ENCODE assay signal across 11 cellular contexts in the genomic region with DNA sequence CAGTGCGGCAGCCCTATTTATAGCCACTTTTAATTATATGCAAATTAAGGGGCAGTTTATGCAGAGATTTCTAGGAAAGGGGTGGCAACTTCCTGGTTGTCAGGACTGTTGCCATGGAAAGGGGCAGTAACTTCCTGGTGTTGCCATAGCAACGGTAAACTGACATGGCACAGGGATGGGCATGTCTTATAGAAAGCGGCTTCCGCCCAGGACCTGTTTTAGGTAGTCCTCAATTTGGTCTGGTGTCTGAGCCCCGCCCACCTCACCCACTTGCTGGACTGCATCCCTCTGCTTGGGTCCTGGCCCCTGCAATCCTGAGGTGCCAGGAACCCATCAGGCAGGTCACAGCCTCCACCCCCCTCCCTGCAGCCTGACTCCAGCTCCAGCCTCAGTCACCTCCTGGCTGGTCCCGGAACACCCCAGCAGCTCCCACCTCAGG.
A peak's percentile ranks its signal among the peaks of the same experiment; 100 is the strongest.
DNase-seq lines count a peak whose midpoint lies in the region; ATAC-seq and TF ChIP-seq lines count a peak whose summit lies in the region.
"Had no signal": no experiment of that assay in that cellular context is flagged by ENCODE, and none has a peak within 500 bp of the region (broad histone marks: within the 10 kb centered on the region; RNA-seq: fewer than 3 reads in every experiment).

No MANE protein-coding gene starts in this region.

- no peak overlapping the region for H3K4me2 ChIP-seq in mammary epithelial cell (ENCODE audit: insufficient read depth, low read depth, low read length)

- no peaks in the 10 kb centered on the region for H3K79me2 ChIP-seq in mammary epithelial cell (ENCODE audit: insufficient read depth, low read length)

- no peaks in the 10 kb centered on the region for H3K36me3 Mint-ChIP-seq in WTC11
- H3K36me3 Mint-ChIP-seq: mesothelial cell of epicardium had no signal

- in situ Hi-C loops in mammary epithelial cell (cut with MboI; ENCODE audit: low sequenced_read_pairs in 2 of 2) = no loop called here

- H2AFZ ChIP-seq in mammary epithelial cell (ENCODE audit: low read depth, low read length) = no peak overlapping the region

- dilution Hi-C loops in mammary epithelial cell (cut with HindIII; ENCODE audit: low sequenced_read_pairs) = no loop called here

- ATAC-seq in WTC11 = peak; percentile 83
- ATAC-seq in GM18520 (IDR thresholded peaks at IDR 0.05; ENCODE audit: unreplicated experiment) = no peak

- H3K27me3 ChIP-seq in mammary epithelial cell (ENCODE audit: insufficient read depth, low read length) = no peaks in the 10 kb centered on the region

- no peak overlapping the region for H3K9ac ChIP-seq in mammary epithelial cell (ENCODE audit: insufficient read depth, low read length)

- no peak overlapping the region for H3K4me3 ChIP-seq in mammary epithelial cell (replicated peaks in 1 of 3; ENCODE audit: insufficient read depth in 1 of 3, low read depth in 2 of 3, low read length in 3 of 3)

- no peaks in the 10 kb centered on the region for H3K9me3 ChIP-seq in mammary epithelial cell (replicated peaks; ENCODE audit: insufficient read depth, low read length)

- no peaks in the 10 kb centered on the region for H4K20me1 ChIP-seq in mammary epithelial cell (ENCODE audit: insufficient read depth, low read length)

- peaks cover 3% of the 10 kb centered on the region; the same call in 1 of the 2 replicates for H3K4me1 Mint-ChIP-seq in WTC11
- H3K4me1 Mint-ChIP-seq: mesothelial cell of epicardium had no signal

- H3K4me3 Mint-ChIP-seq in WTC11 = no peak overlapping the region
- H3K4me3 Mint-ChIP-seq: mesothelial cell of epicardium had no signal

- H3K27ac ChIP-seq in mammary epithelial cell (ENCODE audit: insufficient read depth, low read depth, low read length) = no peak overlapping the region

- H3K27ac Mint-ChIP-seq in WTC11 = no peak overlapping the region
- H3K27ac Mint-ChIP-seq: mesothelial cell of epicardium had no signal

- POLR2A ChIA-PET in WTC11 (lab: Charles Lee) = no interaction called here

- TF ChIP-seq CTCF in WTC11 (IDR thresholded peaks at IDR 0.05) (no peak), mammary epithelial cell (conservative IDR thresholded peaks at IDR 0.05 in 1 of 2, IDR thresholded peaks at IDR 0.05 in 1 of 2; ENCODE audit: extremely low read depth in 1 of 2, insufficient read depth in 1 of 2, low read depth in 1 of 2, low read length in 2 of 2) (no peak)

- intact Hi-C loops in posterior cingulate gyrus (cut with DNase I) = no loop called here
- intact Hi-C loops in mammary epithelial cell (cut with micrococcal nuclease) = no loop called here

- no peaks in the 10 kb centered on the region for H3K4me1 ChIP-seq in mammary epithelial cell (ENCODE audit: insufficient read depth, low read length)

- H3K36me3 ChIP-seq in mammary epithelial cell (ENCODE audit: insufficient read depth, low read length) = no peaks in the 10 kb centered on the region

- no TSS peak for BruUV-seq in mammary epithelial cell (replicated peaks; lab: Mats Ljungman, UMichigan)

- H3K27me3 Mint-ChIP-seq in WTC11 (ENCODE audit: low read depth) = no peaks in the 10 kb centered on the region

- 95% methylated on average over 5 of the region's 6 CpGs for WGBS in mammary epithelial cell (ENCODE audit: low coverage, missing lambda C conversion rate)

- 0 out of 2 replicates have a peak, but pooled peaks cover 4% of the 10 kb centered on the region for H3K9me3 Mint-ChIP-seq in WTC11

- CTCF ChIA-PET in WTC11 (lab: Charles Lee) = interaction anchor here (1.0 to 3.1 kb wide), 5 partner anchors 8 to 333 kb away, joined by 3 to 25 read pairs (median 11); partner anchors contain the start of gene NPTX2
- CTCF ChIA-PET in mammary epithelial cell (lab: Charles Lee; ENCODE audit: low non-redundant PET) = no interaction called here

- DNase-seq in NCI-H2081 (lab: John Stamatoyannopoulos, UW) = peak; percentile 22 to 63
- no peak for DNase-seq in NCI-H2081 treated with DMSO at 0.1 percent for 48 hours (lab: John Stamatoyannopoulos, UW)
- peak; percentile 82 for DNase-seq in NCI-H1048 (lab: John Stamatoyannopoulos, UW)
- peak; percentile 36 for DNase-seq in WTC11 (ENCODE audit: low spot score)
- peak in 7 of 10 donors; percentile 20 to 89 (median 50) for DNase-seq in posterior cingulate gyrus
- DNase-seq in mammary epithelial cell = no peak
- DNase-seq in globus pallidus (ENCODE audit: low spot score) = no peak
- DNase-seq: activated effector memory CD4-positive, alpha-beta T cell treated with Interleukin-2 at 50 U/mL for 16 hours; right cardiac atrium had no signal

TF ChIP-seq in WTC11, 78 proteins besides CTCF, POLR2A, EP300 and RAD21 (continues in another document):
- no peak for TF ChIP-seq TCF7 (CRISPR knock-in tag; IDR thresholded peaks at IDR 0.05; ENCODE audit: low read depth)
- no peak for TF ChIP-seq ZNF317 (CRISPR knock-in tag; IDR thresholded peaks at IDR 0.05; ENCODE audit: borderline replicate concordance, low read depth)
- TF ChIP-seq, protein P1, sequence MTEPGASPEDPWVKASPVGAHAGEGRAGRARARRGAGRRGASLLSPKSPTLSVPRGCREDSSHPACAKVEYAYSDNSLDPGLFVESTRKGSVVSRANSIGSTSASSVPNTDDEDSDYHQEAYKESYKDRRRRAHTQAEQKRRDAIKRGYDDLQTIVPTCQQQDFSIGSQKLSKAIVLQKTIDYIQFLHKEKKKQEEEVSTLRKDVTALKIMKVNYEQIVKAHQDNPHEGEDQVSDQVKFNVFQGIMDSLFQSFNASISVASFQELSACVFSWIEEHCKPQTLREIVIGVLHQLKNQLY (CRISPR knock-in tag; IDR thresholded peaks at IDR 0.05) = no peak
- TF ChIP-seq CBFB (CRISPR knock-in tag; IDR thresholded peaks at IDR 0.05; ENCODE audit: low read depth) = no peak
- TF ChIP-seq, protein P2, sequence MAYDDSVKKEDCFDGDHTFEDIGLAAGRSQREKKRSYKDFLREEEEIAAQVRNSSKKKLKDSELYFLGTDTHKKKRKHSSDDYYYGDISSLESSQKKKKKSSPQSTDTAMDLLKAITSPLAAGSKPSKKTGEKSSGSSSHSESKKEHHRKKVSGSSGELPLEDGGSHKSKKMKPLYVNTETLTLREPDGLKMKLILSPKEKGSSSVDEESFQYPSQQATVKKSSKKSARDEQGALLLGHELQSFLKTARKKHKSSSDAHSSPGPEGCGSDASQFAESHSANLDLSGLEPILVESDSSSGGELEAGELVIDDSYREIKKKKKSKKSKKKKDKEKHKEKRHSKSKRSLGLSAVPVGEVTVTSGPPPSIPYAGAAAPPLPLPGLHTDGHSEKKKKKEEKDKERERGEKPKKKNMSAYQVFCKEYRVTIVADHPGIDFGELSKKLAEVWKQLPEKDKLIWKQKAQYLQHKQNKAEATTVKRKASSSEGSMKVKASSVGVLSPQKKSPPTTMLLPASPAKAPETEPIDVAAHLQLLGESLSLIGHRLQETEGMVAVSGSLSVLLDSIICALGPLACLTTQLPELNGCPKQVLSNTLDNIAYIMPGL (CRISPR knock-in tag; IDR thresholded peaks at IDR 0.05) = no peak
- TF ChIP-seq FOXJ3 (CRISPR knock-in tag; IDR thresholded peaks at IDR 0.05; ENCODE audit: borderline replicate concordance) = no peak
- no peak for TF ChIP-seq ZNF138 (CRISPR knock-in tag; conservative IDR thresholded peaks at IDR 0.05)
- no peak for TF ChIP-seq GRHL2 (CRISPR knock-in tag; IDR thresholded peaks at IDR 0.05; ENCODE audit: insufficient replicate concordance, severe bottlenecking)
- TF ChIP-seq KAT7 (CRISPR knock-in tag; IDR thresholded peaks at IDR 0.05; ENCODE audit: borderline replicate concordance) = no peak
- no peak for TF ChIP-seq SP1 (CRISPR knock-in tag; conservative IDR thresholded peaks at IDR 0.05)
- TF ChIP-seq SMAD3 (CRISPR knock-in tag; IDR thresholded peaks at IDR 0.05; ENCODE audit: borderline replicate concordance) = no peak
- TF ChIP-seq, protein P3, sequence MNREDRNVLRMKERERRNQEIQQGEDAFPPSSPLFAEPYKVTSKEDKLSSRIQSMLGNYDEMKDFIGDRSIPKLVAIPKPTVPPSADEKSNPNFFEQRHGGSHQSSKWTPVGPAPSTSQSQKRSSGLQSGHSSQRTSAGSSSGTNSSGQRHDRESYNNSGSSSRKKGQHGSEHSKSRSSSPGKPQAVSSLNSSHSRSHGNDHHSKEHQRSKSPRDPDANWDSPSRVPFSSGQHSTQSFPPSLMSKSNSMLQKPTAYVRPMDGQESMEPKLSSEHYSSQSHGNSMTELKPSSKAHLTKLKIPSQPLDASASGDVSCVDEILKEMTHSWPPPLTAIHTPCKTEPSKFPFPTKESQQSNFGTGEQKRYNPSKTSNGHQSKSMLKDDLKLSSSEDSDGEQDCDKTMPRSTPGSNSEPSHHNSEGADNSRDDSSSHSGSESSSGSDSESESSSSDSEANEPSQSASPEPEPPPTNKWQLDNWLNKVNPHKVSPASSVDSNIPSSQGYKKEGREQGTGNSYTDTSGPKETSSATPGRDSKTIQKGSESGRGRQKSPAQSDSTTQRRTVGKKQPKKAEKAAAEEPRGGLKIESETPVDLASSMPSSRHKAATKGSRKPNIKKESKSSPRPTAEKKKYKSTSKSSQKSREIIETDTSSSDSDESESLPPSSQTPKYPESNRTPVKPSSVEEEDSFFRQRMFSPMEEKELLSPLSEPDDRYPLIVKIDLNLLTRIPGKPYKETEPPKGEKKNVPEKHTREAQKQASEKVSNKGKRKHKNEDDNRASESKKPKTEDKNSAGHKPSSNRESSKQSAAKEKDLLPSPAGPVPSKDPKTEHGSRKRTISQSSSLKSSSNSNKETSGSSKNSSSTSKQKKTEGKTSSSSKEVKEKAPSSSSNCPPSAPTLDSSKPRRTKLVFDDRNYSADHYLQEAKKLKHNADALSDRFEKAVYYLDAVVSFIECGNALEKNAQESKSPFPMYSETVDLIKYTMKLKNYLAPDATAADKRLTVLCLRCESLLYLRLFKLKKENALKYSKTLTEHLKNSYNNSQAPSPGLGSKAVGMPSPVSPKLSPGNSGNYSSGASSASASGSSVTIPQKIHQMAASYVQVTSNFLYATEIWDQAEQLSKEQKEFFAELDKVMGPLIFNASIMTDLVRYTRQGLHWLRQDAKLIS (CRISPR knock-in tag; IDR thresholded peaks at IDR 0.05; ENCODE audit: borderline replicate concordance) = no peak
- TF ChIP-seq MYBL2 (CRISPR knock-in tag; IDR thresholded peaks at IDR 0.05) = no peak
- no peak for TF ChIP-seq CREB1 (CRISPR knock-in tag; IDR thresholded peaks at IDR 0.05)
- no peak for TF ChIP-seq NFE2L1 (CRISPR knock-in tag; IDR thresholded peaks at IDR 0.05)

Comparison
In these comparisons a context has a peak if more than half of its experiments do, and no peak if none do; other contexts are left out.
1. DNase-seq: peak in NCI-H2081 (2 of 2), NCI-H1048 (single experiment), WTC11 (single experiment) and posterior cingulate gyrus (7 of 10); none in NCI-H2081 treated with DMSO at 0.1 percent for 48 hours (single experiment), mammary epithelial cell (single experiment) and globus pallidus (single experiment).